ENCODE assay signal across 29 cellular contexts in the genomic region with DNA sequence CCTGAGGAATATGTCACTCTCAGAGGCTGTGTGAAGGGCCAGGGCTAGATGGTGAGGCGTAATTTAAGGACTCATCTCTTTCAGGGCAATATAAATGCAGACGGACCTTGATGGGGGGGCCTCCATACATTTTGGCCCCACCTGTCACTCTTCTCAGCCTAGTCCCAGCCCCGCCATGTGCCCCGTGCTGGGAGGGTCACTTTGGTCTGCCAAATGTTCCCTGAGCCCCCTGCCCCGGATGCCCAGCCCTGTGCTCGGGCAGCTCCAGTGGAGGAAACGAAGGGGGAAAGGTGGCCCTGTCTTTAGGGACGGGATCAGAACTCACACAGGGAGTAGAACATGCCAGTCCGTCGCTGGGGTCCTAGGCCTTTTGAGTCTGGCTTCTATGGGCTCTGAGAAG.
DNase-seq lines count a peak whose midpoint lies in the region; ATAC-seq and TF ChIP-seq lines count a peak whose summit lies in the region.
"Had no signal": no experiment of that assay in that cellular context is flagged by ENCODE, and none has a peak within 500 bp of the region (broad histone marks: within the 10 kb centered on the region; RNA-seq: fewer than 3 reads in every experiment).

No MANE protein-coding gene starts in this region.

- H3K4me1 ChIP-seq in GM23248 (ENCODE audit: insufficient read depth) (peaks cover 28% of the 10 kb centered on the region), mesenchymal stem cell (ENCODE audit: control insufficient read depth, insufficient read depth, low read depth, low read length) (peaks cover 16% of the 10 kb centered on the region), suprapubic skin (peaks cover 18% of the 10 kb centered on the region)

- no peak overlapping the region for H2AFZ ChIP-seq in GM23248
- no peak overlapping the region for H2AFZ ChIP-seq in mesenchymal stem cell (ENCODE audit: low read depth, low read length)
- H2AFZ ChIP-seq: GM23338, neural progenitor cell had no signal

- H3K9ac ChIP-seq in GM23248 (no peak overlapping the region), mesenchymal stem cell (ENCODE audit: low read length) (peak overlapping the region; percentile 60)
- H3K9ac ChIP-seq: neural progenitor cell had no signal

- no peak overlapping the region for H2BK15ac ChIP-seq in mesenchymal stem cell (ENCODE audit: low read depth, poor library complexity, severe bottlenecking)

- 77 to 81% methylated on average over 10 of the region's 10 CpGs for WGBS in GM23248 (ENCODE audit: low coverage in 1 of 2, low lambda C conversion rate in 2 of 2, missing lambda C conversion rate in 2 of 2), 2 experiments
- WGBS in mesenchymal stem cell: 95% methylated on average over 10 of the region's 10 CpGs
- WGBS in suprapubic skin: 90% methylated on average over 9 of the region's 10 CpGs

- no peak for TF ChIP-seq CTCF in suprapubic skin (IDR thresholded peaks at IDR 0.05)

- H3K14ac ChIP-seq in mesenchymal stem cell (ENCODE audit: low read length in 2 of 2): no peak overlapping the region

- no peak overlapping the region for H3K4me3 ChIP-seq in GM23248
- H3K4me3 ChIP-seq in mesenchymal stem cell (ENCODE audit: insufficient read depth in 1 of 2, low read depth in 1 of 2, low read length in 2 of 2): peak overlapping the region in 1 of 2 experiments; percentile 62
- no peak overlapping the region for H3K4me3 ChIP-seq in suprapubic skin
- H3K4me3 ChIP-seq: cardiac muscle cell, GM23338, neural progenitor cell had no signal

- H3K79me2 ChIP-seq in GM23248 (ENCODE audit: insufficient read depth): no peaks in the 10 kb centered on the region

- no peak overlapping the region for H2BK5ac ChIP-seq in mesenchymal stem cell (ENCODE audit: low read depth, low read length, poor library complexity, severe bottlenecking)

- H3K79me1 ChIP-seq in mesenchymal stem cell (replicated peaks; ENCODE audit: low read length, poor library complexity, severe bottlenecking): no peaks in the 10 kb centered on the region

- H3K27me3 ChIP-seq in GM23248 (replicated peaks; ENCODE audit: insufficient read depth) (no peaks in the 10 kb centered on the region), mesenchymal stem cell (ENCODE audit: control insufficient read depth in 1 of 2, insufficient read depth in 1 of 2, low read length in 2 of 2) (no peaks in the 10 kb centered on the region), suprapubic skin (no peaks in the 10 kb centered on the region)
- H3K27me3 ChIP-seq: neural progenitor cell had no signal

- H2BK120ac ChIP-seq in mesenchymal stem cell (ENCODE audit: low read depth, low read length): no peak overlapping the region

- no peaks in the 10 kb centered on the region for H4K20me1 ChIP-seq in GM23248 (ENCODE audit: insufficient read depth)

- no peak overlapping the region for H3K4ac ChIP-seq in mesenchymal stem cell (ENCODE audit: low read depth in 1 of 2, low read length in 2 of 2)

- H4K8ac ChIP-seq in mesenchymal stem cell (ENCODE audit: low read length): no peak overlapping the region

- in situ Hi-C loops in GM23248 (cut with MboI): no loop called here

- peak overlapping the region; percentile 9 for H3K4me2 ChIP-seq in GM23248 (ENCODE audit: unreplicated experiment)
- H3K4me2 ChIP-seq in mesenchymal stem cell (ENCODE audit: low read length, poor library complexity, severe bottlenecking): no peak overlapping the region
- H3K4me2 ChIP-seq: GM23338, neural progenitor cell had no signal

- H2AK5ac ChIP-seq in mesenchymal stem cell (ENCODE audit: low read length, severe bottlenecking): no peak overlapping the region

- no peak for TF ChIP-seq POLR2A in suprapubic skin (IDR thresholded peaks at IDR 0.05)

- TF ChIP-seq EP300 in suprapubic skin (IDR thresholded peaks at IDR 0.05): no peak

- H3K36me3 ChIP-seq in GM23248 (ENCODE audit: low read depth) (no peaks in the 10 kb centered on the region), mesenchymal stem cell (ENCODE audit: control insufficient read depth in 1 of 2, insufficient read depth in 2 of 2, low read depth in 1 of 2, low read length in 2 of 2) (no peaks in the 10 kb centered on the region), suprapubic skin (no peaks in the 10 kb centered on the region)
- H3K36me3 ChIP-seq: cardiac muscle cell, neural progenitor cell had no signal

- DNase-seq in GM23248 (no peak), mesenchymal stem cell (no peak), suprapubic skin (ENCODE audit: low spot score in 2 of 2) (no peak), OCI-M2 (lab: John Stamatoyannopoulos, UW; ENCODE audit: unreplicated experiment) (no peak)
- DNase-seq: activated CD4-positive, alpha-beta T cell treated with anti-CD3 and anti-CD28 coated beads, Interleukin-2, amount 10 ng/mL, durations not matched to agents 24 days and 14 days; activated effector memory CD4-positive, alpha-beta T cell treated with anti-CD3 and anti-CD28 coated beads, Interleukin-2, amount 50 U/mL, for 16 hours; AML-193; Calu3; CD4-positive, CD25-positive, alpha-beta regulatory T cell; DND-41; GF-D8; left colon; mesendoderm; NCI-H1092; NCI-H1694 treated with DMSO at 0.1 percent for 48 hours; NCI-H2171; NCI-H82; stimulated activated CD4-positive, alpha-beta T cell treated with anti-CD3 and anti-CD28 coated beads, Interleukin-12 subunit alpha, Interleukin-12 subunit beta, amount 100 ng/mL, for 4 hours; stimulated activated CD4-positive, alpha-beta T cell treated with anti-CD3 and anti-CD28 coated beads, Interleukin-4, amount 100 ng/mL, for 1 hour; T-cell had no signal

- peaks cover 9% of the 10 kb centered on the region for H3F3A ChIP-seq in GM23248 (ENCODE audit: insufficient read depth)

- no peak overlapping the region for H3K18ac ChIP-seq in mesenchymal stem cell (ENCODE audit: low read depth in 1 of 2, low read length in 2 of 2)

- H3K27ac ChIP-seq in GM23248 (no peak overlapping the region), cingulate gyrus (ENCODE audit: low read depth, low read length) (peak overlapping the region; percentile 47), mesenchymal stem cell (ENCODE audit: low read length, poor library complexity, severe bottlenecking) (no peak overlapping the region), suprapubic skin (peak overlapping the region; percentile 17)
- H3K27ac ChIP-seq: cardiac muscle cell, neural progenitor cell, RWPE1 had no signal

- no peak overlapping the region for H3K23ac ChIP-seq in mesenchymal stem cell (ENCODE audit: low read length in 2 of 2)

- H3K9me2 ChIP-seq in GM23248 (ENCODE audit: insufficient read depth): no peaks in the 10 kb centered on the region

- H4K91ac ChIP-seq in mesenchymal stem cell (ENCODE audit: low read length): no peak overlapping the region

- no peak overlapping the region for H2BK12ac ChIP-seq in mesenchymal stem cell (ENCODE audit: low read length in 2 of 2)

- no peak for ATAC-seq in HG03280 (IDR thresholded peaks at IDR 0.05; ENCODE audit: unreplicated experiment)
- ATAC-seq in HG02610 (IDR thresholded peaks at IDR 0.05; ENCODE audit: unreplicated experiment): no peak
- ATAC-seq in GM21619 (IDR thresholded peaks at IDR 0.05; ENCODE audit: unreplicated experiment): no peak
- ATAC-seq: GM23338, left colon, T-cell, WTC11 had no signal

- H3K9me3 ChIP-seq in GM23248 (ENCODE audit: low read depth) (no peaks in the 10 kb centered on the region), mesenchymal stem cell (ENCODE audit: control insufficient read depth, low read length) (no peaks in the 10 kb centered on the region), suprapubic skin (no peaks in the 10 kb centered on the region)

Comparison
In these comparisons a context has a peak if more than half of its experiments do, and no peak if none do; other contexts are left out.
1. H3K27ac ChIP-seq: peak in cingulate gyrus (single experiment) and suprapubic skin (single experiment); none in GM23248 (single experiment) and mesenchymal stem cell (single experiment).